Comparison of ENCODE assay signal across 29 cellular contexts in the genomic region with DNA sequence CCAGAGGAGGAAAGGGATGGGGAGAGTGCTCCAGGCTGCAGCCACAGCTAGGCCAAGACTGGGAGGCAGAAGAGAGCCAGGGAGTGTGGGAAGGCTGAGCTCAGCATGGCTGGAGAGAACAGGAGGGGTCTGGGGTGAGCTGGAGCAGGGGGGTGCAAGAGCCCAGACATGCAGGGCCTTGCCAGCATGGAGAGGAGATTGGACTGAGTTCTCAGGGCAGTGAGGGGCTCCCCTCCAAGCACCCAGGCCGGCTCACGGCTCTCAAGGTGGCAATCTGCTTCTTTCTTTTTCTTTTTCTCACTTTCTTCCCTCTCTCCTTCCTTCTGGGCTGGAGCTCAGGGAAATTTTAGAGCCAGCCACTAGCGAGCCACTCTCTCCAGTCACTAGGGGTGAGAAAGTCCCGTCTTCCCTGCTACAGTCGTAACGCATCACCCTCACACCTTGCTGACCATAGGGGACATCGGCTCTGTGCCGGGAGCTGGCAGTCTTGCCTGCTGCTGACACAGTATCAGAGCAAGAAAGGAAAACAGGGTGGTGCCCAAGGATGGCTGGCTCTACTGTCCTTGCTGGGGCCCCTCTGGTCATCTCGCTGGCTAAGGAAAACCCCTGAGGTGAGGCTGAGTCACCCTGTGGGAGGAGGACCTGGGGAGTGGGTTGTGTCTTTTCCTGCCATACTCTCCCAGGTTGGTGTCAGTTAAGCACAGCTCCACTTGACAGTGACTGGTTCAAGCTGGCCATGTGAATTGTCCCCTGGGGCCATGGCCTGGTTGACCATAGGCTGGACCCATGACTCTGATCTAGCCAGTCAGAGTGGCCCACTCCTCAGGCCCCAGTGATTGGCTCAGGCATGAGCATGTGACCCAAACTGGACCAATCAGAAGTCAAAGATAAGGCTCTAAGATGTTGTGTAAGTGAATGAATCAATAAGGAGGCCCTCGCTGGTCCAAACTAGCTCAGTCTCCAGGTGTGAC.
A peak's percentile ranks its signal among the peaks of the same experiment; 100 is the strongest.
DNase-seq lines count a peak whose midpoint lies in the region; ATAC-seq and TF ChIP-seq lines count a peak whose summit lies in the region.
"Had no signal": no experiment of that assay in that cellular context is flagged by ENCODE, and none has a peak within 500 bp of the region (broad histone marks: within the 10 kb centered on the region; RNA-seq: fewer than 3 reads in every experiment).

No MANE protein-coding gene starts in this region.

- TF ChIP-seq POLR2A in vagina (IDR thresholded peaks at IDR 0.05) = no peak

- H3K27ac ChIP-seq in vagina = no peak overlapping the region
- H3K27ac ChIP-seq: BLaER1, HL-60, lower lobe of right lung, neural progenitor cell, psoas muscle, skin epidermis had no signal

- peak; percentile 48 for DNase-seq in natural killer cell treated with Interleukin-12 subunit alpha and Interleukin-12 subunit beta and Interleukin-15 and Interleukin-18, amount 100 ng/mL, for 72 hours (ENCODE audit: low spot score)
- DNase-seq in natural killer cell (no peak), T-helper 17 cell (no peak), left lobe of liver (ENCODE audit: low spot score) (peak; percentile 29), vagina (ENCODE audit: extremely low spot score in 2 of 2) (peak; percentile 69 to 84), D341Med (ENCODE audit: low spot score) (no peak)
- no peak for DNase-seq in activated CD4-positive, CD25-positive, alpha-beta regulatory T cell (lab: John Stamatoyannopoulos, UW)
- DNase-seq: ACHN; activated CD4-positive, alpha-beta T cell treated with anti-CD3 and anti-CD28 coated beads for 1 hour; activated CD8-positive, alpha-beta T cell treated with anti-CD3 and anti-CD28 coated beads, Interleukin-2, amount 10 ng/mL, durations not matched to agents 7 days and 5 days; activated naive CD4-positive, alpha-beta T cell treated with anti-CD3 and anti-CD28 coated beads, Interleukin-2, amount 10 ng/mL, durations not matched to agents 7 days and 5 days; activated T-cell treated with anti-CD3 and anti-CD28 coated beads, Interleukin-2, amount 50 U/mL, for 72 hours; cortex of kidney; H7; lower lobe of right lung; NCI-H1105 treated with DMSO at 0.1 percent for 48 hours; NCI-H2029; NCI-H226; NCI-H748 treated with DMSO at 0.1 percent for 48 hours; psoas muscle; SIG-M5; stimulated activated CD4-positive, alpha-beta T cell treated with anti-CD3 and anti-CD28 coated beads, Interleukin-1b, Interleukin-23, amount 100 ng/mL, for 48 hours; T-helper 1 cell had no signal

- H3K4me1 Mint-ChIP-seq in natural killer cell treated with Interleukin-12 subunit alpha and Interleukin-12 subunit beta and Interleukin-15 and Interleukin-18, amount 100 ng/mL, for 72 hours (ENCODE audit: low read depth in 2 of 2) = no peaks in the 10 kb centered on the region
- H3K4me1 Mint-ChIP-seq in natural killer cell (no peaks in the 10 kb centered on the region), T-helper 17 cell (no peaks in the 10 kb centered on the region)
- H3K4me1 Mint-ChIP-seq: activated naive CD4-positive, alpha-beta T cell treated with anti-CD3 and anti-CD28 coated beads, Interleukin-2, amount 10 ng/mL, durations not matched to agents 7 days and 5 days had no signal

- no peaks in the 10 kb centered on the region for H3K4me1 ChIP-seq in vagina
- H3K4me1 ChIP-seq: BLaER1, lower lobe of right lung, psoas muscle had no signal

- H3K4me3 Mint-ChIP-seq in natural killer cell treated with Interleukin-12 subunit alpha and Interleukin-12 subunit beta and Interleukin-15 and Interleukin-18, amount 100 ng/mL, for 72 hours = no peak overlapping the region
- no peak overlapping the region for H3K4me3 Mint-ChIP-seq in natural killer cell
- H3K4me3 Mint-ChIP-seq in T-helper 17 cell = no peak overlapping the region
- H3K4me3 Mint-ChIP-seq: activated CD8-positive, alpha-beta T cell treated with anti-CD3 and anti-CD28 coated beads, Interleukin-2, amount 10 ng/mL, durations not matched to agents 7 days and 5 days; activated naive CD4-positive, alpha-beta T cell treated with anti-CD3 and anti-CD28 coated beads, Interleukin-2, amount 10 ng/mL, durations not matched to agents 7 days and 5 days; activated T-cell treated with anti-CD3 and anti-CD28 coated beads, Interleukin-2, amount 50 U/mL, for 72 hours; neural progenitor cell had no signal

- no peaks in the 10 kb centered on the region for H3K36me3 ChIP-seq in vagina
- H3K36me3 ChIP-seq: BLaER1, lower lobe of right lung, neural progenitor cell had no signal

- no peaks in the 10 kb centered on the region for H3K9me3 ChIP-seq in T-helper 17 cell (ENCODE audit: control insufficient read depth, low read length, poor library complexity, severe bottlenecking)
- H3K9me3 ChIP-seq in vagina = no peaks in the 10 kb centered on the region
- H3K9me3 ChIP-seq: BLaER1, lower lobe of right lung, psoas muscle had no signal

- H3K27me3 Mint-ChIP-seq in natural killer cell treated with Interleukin-12 subunit alpha and Interleukin-12 subunit beta and Interleukin-15 and Interleukin-18, amount 100 ng/mL, for 72 hours = peaks cover 15% of the 10 kb centered on the region in 2 donors
- peaks cover 6 to 7% of the 10 kb centered on the region in 2 donors for H3K27me3 Mint-ChIP-seq in natural killer cell (ENCODE audit: low read depth in 2 of 2)
- peaks cover 22% of the 10 kb centered on the region for H3K27me3 Mint-ChIP-seq in T-helper 17 cell

- ATAC-seq in natural killer cell treated with Interleukin-12 subunit alpha and Interleukin-12 subunit beta and Interleukin-15 and Interleukin-18, amount 100 ng/mL, for 72 hours = peak in 1 of 2 donors; percentile 43
- no peak for ATAC-seq in natural killer cell
- no peak for ATAC-seq in T-helper 17 cell
- no peak for ATAC-seq in left lobe of liver
- ATAC-seq in HG03280 (IDR thresholded peaks at IDR 0.05; ENCODE audit: unreplicated experiment) = no peak
- ATAC-seq: activated CD8-positive, alpha-beta T cell treated with anti-CD3 and anti-CD28 coated beads, Interleukin-2, amount 10 ng/mL, durations not matched to agents 7 days and 5 days; activated T-cell treated with anti-CD3 and anti-CD28 coated beads, Interleukin-2, amount 50 U/mL, for 72 hours; HepG2; lower lobe of right lung; psoas muscle had no signal

- H3K27ac Mint-ChIP-seq in natural killer cell treated with Interleukin-12 subunit alpha and Interleukin-12 subunit beta and Interleukin-15 and Interleukin-18, amount 100 ng/mL, for 72 hours = no peak overlapping the region
- H3K27ac Mint-ChIP-seq in natural killer cell (no peak overlapping the region), T-helper 17 cell (peak overlapping the region; percentile 49)
- H3K27ac Mint-ChIP-seq: activated CD8-positive, alpha-beta T cell treated with anti-CD3 and anti-CD28 coated beads, Interleukin-2, amount 10 ng/mL, durations not matched to agents 7 days and 5 days; activated naive CD4-positive, alpha-beta T cell treated with anti-CD3 and anti-CD28 coated beads, Interleukin-2, amount 10 ng/mL, durations not matched to agents 7 days and 5 days; activated T-cell treated with anti-CD3 and anti-CD28 coated beads, Interleukin-2, amount 50 U/mL, for 72 hours; neural progenitor cell had no signal

- H3K36me3 Mint-ChIP-seq in natural killer cell treated with Interleukin-12 subunit alpha and Interleukin-12 subunit beta and Interleukin-15 and Interleukin-18, amount 100 ng/mL, for 72 hours = no peaks in the 10 kb centered on the region
- H3K36me3 Mint-ChIP-seq in natural killer cell = no peaks in the 10 kb centered on the region
- H3K36me3 Mint-ChIP-seq in T-helper 17 cell (ENCODE audit: low read depth) = no peaks in the 10 kb centered on the region
- H3K36me3 Mint-ChIP-seq: activated naive CD4-positive, alpha-beta T cell treated with anti-CD3 and anti-CD28 coated beads, Interleukin-2, amount 10 ng/mL, durations not matched to agents 7 days and 5 days; neural progenitor cell had no signal

- no peaks in the 10 kb centered on the region for H3K9me3 Mint-ChIP-seq in natural killer cell treated with Interleukin-12 subunit alpha and Interleukin-12 subunit beta and Interleukin-15 and Interleukin-18, amount 100 ng/mL, for 72 hours
- H3K9me3 Mint-ChIP-seq in natural killer cell = no peaks in the 10 kb centered on the region
- H3K9me3 Mint-ChIP-seq: activated naive CD4-positive, alpha-beta T cell treated with anti-CD3 and anti-CD28 coated beads, Interleukin-2, amount 10 ng/mL, durations not matched to agents 7 days and 5 days; activated T-cell treated with anti-CD3 and anti-CD28 coated beads, Interleukin-2, amount 50 U/mL, for 72 hours; neural progenitor cell had no signal

- intact Hi-C loops in natural killer cell (cut with micrococcal nuclease) = no loop called here
- intact Hi-C loops in vagina (cut with DNase I) = no loop called here

- TF ChIP-seq CTCF in natural killer cell (IDR thresholded peaks at IDR 0.05) (no peak), vagina (IDR thresholded peaks at IDR 0.05) (no peak)

- no peak overlapping the region for H3K4me3 ChIP-seq in vagina
- H3K4me3 ChIP-seq: BLaER1, lower lobe of right lung, neural progenitor cell, psoas muscle, skin epidermis had no signal

- H3K27me3 ChIP-seq in vagina = no peaks in the 10 kb centered on the region
- H3K27me3 ChIP-seq: BLaER1, neural progenitor cell had no signal

Comparison
In these comparisons a context has a peak if more than half of its experiments do, and no peak if none do; other contexts are left out.
1. DNase-seq: peak in natural killer cell treated with Interleukin-12 subunit alpha and Interleukin-12 subunit beta and Interleukin-15 and Interleukin-18, amount 100 ng/mL, for 72 hours (single experiment), left lobe of liver (single experiment) and vagina (2 of 2); none in natural killer cell (single experiment), T-helper 17 cell (0 of 3), activated CD4-positive, CD25-positive, alpha-beta regulatory T cell (0 of 4) and D341Med (single experiment).